In the genomic region with DNA sequence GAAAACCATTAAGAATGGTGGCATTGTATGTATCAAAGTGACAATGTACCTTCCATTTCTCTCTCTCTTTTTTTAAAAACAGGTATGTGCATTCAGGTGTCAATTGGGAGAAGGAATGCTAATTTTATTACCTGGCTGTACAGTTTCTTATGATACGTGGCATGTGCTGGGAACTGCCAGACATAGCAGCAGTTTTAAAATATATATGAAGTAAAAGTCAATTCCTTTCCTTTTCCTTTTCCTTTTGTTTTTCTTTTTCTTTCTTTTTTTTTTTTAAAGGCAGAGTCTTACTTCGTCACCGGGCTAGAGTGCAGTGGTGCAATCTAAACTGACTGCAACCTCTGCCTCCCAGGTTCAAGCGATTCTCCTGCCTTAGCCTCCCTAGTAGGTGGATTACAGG, we compare ENCODE assay signal across 14 cellular contexts. TPM values are rescaled to one million over a fixed set of nuclear protein-coding genes. Genes with fewer than 3 reads are reported as not detected.
A peak's percentile ranks its signal among the peaks of the same experiment; 100 is the strongest.
DNase-seq lines count a peak whose midpoint lies in the region; ATAC-seq and TF ChIP-seq lines count a peak whose summit lies in the region.
"Had no signal": no experiment of that assay in that cellular context is flagged by ENCODE, and none has a peak within 500 bp of the region (broad histone marks: within the 10 kb centered on the region; RNA-seq: fewer than 3 reads in every experiment).

No MANE protein-coding gene starts in this region.

- H3K23ac ChIP-seq in neuronal stem cell (ENCODE audit: low read depth, low read length, poor library complexity), result no peak overlapping the region

- no peak overlapping the region for H2AFZ ChIP-seq in neuronal stem cell (ENCODE audit: low read length)

- no peak overlapping the region for H3K4me3 Mint-ChIP-seq in activated naive CD8-positive, alpha-beta T cell treated with anti-CD3 and anti-CD28 coated beads for 36 hours
- H3K4me3 Mint-ChIP-seq in activated naive CD8-positive, alpha-beta T cell treated with anti-CD3 and anti-CD28 coated beads, Interleukin-2, amount 50 U/mL, for 24 hours, result no peak overlapping the region
- H3K4me3 Mint-ChIP-seq in brain, result peak overlapping the region in 3 of 5 experiments; percentile 11 to 84 (median 30)
- no peak overlapping the region for H3K4me3 Mint-ChIP-seq in mesothelial cell of epicardium

- H4K91ac ChIP-seq in neuronal stem cell (ENCODE audit: low read depth, low read length, poor library complexity), result no peak overlapping the region

- H3K9ac ChIP-seq in neuronal stem cell (ENCODE audit: low read depth, low read length, poor library complexity), result no peak overlapping the region

- no peak for ATAC-seq in activated naive CD8-positive, alpha-beta T cell treated with anti-CD3 and anti-CD28 coated beads, Interleukin-2, amount 50 U/mL, for 24 hours

- no CpG with 5 or more reads among the region's 4 CpGs for WGBS in neuronal stem cell (ENCODE audit: extremely low coverage in 2 of 2, insufficient read length in 2 of 2, insufficient replicate concordance in 1 of 2), 2 donors

- H2BK5ac ChIP-seq in neuronal stem cell (ENCODE audit: low read length), result no peak overlapping the region

- peak overlapping the region; percentile 8 for H3K27ac Mint-ChIP-seq in activated naive CD8-positive, alpha-beta T cell treated with anti-CD3 and anti-CD28 coated beads for 36 hours
- H3K27ac Mint-ChIP-seq in activated naive CD8-positive, alpha-beta T cell treated with anti-CD3 and anti-CD28 coated beads, Interleukin-2, amount 50 U/mL, for 24 hours, result no peak overlapping the region
- H3K27ac Mint-ChIP-seq in brain (peak overlapping the region; percentile 16 to 99 (median 78)), mesothelial cell of epicardium (peak overlapping the region; percentile 99)

- peaks cover 61% of the 10 kb centered on the region for H3K4me1 Mint-ChIP-seq in activated naive CD8-positive, alpha-beta T cell treated with anti-CD3 and anti-CD28 coated beads for 36 hours
- peaks cover 66% of the 10 kb centered on the region for H3K4me1 Mint-ChIP-seq in activated naive CD8-positive, alpha-beta T cell treated with anti-CD3 and anti-CD28 coated beads, Interleukin-2, amount 50 U/mL, for 24 hours
- H3K4me1 Mint-ChIP-seq in brain, result peaks cover 85% of the 10 kb centered on the region
- H3K4me1 Mint-ChIP-seq in mesothelial cell of epicardium, result peaks cover 29% of the 10 kb centered on the region

- no peak overlapping the region for H3K4ac ChIP-seq in neuronal stem cell (ENCODE audit: low read length)

- H3K4me2 ChIP-seq in neuronal stem cell (ENCODE audit: insufficient read depth, low read length, poor library complexity, severe bottlenecking), result no peak overlapping the region

- H3K18ac ChIP-seq in neuronal stem cell (ENCODE audit: low read length), result no peak overlapping the region

- H2BK12ac ChIP-seq in neuronal stem cell (ENCODE audit: low read length), result no peak overlapping the region

- H3K27me3 ChIP-seq in tibial artery (no peaks in the 10 kb centered on the region), neuronal stem cell (ENCODE audit: control insufficient read depth in 3 of 3, insufficient read depth in 3 of 3, low read depth in 1 of 3, low read length in 3 of 3) (no peaks in the 10 kb centered on the region)
- H3K27me3 ChIP-seq: cardiac muscle cell had no signal

- no peak overlapping the region for H2BK15ac ChIP-seq in neuronal stem cell (ENCODE audit: low read length)

- no peak for DNase-seq in activated naive CD8-positive, alpha-beta T cell treated with anti-CD3 and anti-CD28 coated beads for 36 hours
- no peak for DNase-seq in activated naive CD8-positive, alpha-beta T cell treated with anti-CD3 and anti-CD28 coated beads, Interleukin-2, amount 50 U/mL, for 24 hours
- DNase-seq in mesothelial cell of epicardium (ENCODE audit: low spot score in 2 of 2, unreplicated experiment in 2 of 2), result no peak
- no peak for DNase-seq in tibial artery
- DNase-seq in NCI-H2171 treated with DMSO at 0.1 percent for 48 hours (lab: John Stamatoyannopoulos, UW), result no peak
- DNase-seq in neuronal stem cell (ENCODE audit: low spot score), result no peak
- DNase-seq in OCI-M2 (lab: John Stamatoyannopoulos, UW; ENCODE audit: unreplicated experiment), result no peak
- DNase-seq: 8988T; activated CD4-positive, CD25-positive, alpha-beta regulatory T cell; activated naive CD4-positive, alpha-beta T cell treated with anti-CD3 and anti-CD28 coated beads, Interleukin-2, amount 50 U/mL, for 16 hours; GDM1; NCI-H1048 had no signal

- peaks cover 16% of the 10 kb centered on the region for H3K36me3 Mint-ChIP-seq in activated naive CD8-positive, alpha-beta T cell treated with anti-CD3 and anti-CD28 coated beads for 36 hours
- H3K36me3 Mint-ChIP-seq in activated naive CD8-positive, alpha-beta T cell treated with anti-CD3 and anti-CD28 coated beads, Interleukin-2, amount 50 U/mL, for 24 hours (ENCODE audit: low read depth), result peaks cover 30% of the 10 kb centered on the region
- H3K36me3 Mint-ChIP-seq in brain (peaks cover 37% of the 10 kb centered on the region), mesothelial cell of epicardium (no peaks in the 10 kb centered on the region)

- H2BK120ac ChIP-seq in neuronal stem cell (ENCODE audit: low read depth, low read length), result no peak overlapping the region

- H3K79me1 ChIP-seq in neuronal stem cell (ENCODE audit: low read depth, low read length), result peaks cover 5% of the 10 kb centered on the region

- H4K8ac ChIP-seq in neuronal stem cell (ENCODE audit: low read depth, low read length), result no peak overlapping the region

- H3K9me3 ChIP-seq in tibial artery (no peaks in the 10 kb centered on the region), neuronal stem cell (replicated peaks in 1 of 2; ENCODE audit: control insufficient read depth in 2 of 2, insufficient read depth in 1 of 2, low read depth in 1 of 2, low read length in 2 of 2) (no peaks in the 10 kb centered on the region)

- H3K4me1 ChIP-seq in tibial artery (peaks cover 0 to 93% (median 61%) of the 10 kb centered on the region in 4 donors), neuronal stem cell (ENCODE audit: control insufficient read depth in 2 of 2, insufficient read depth in 1 of 2, low read depth in 1 of 2, low read length in 2 of 2) (peaks cover 5 to 14% of the 10 kb centered on the region in 2 donors)

- intact Hi-C loops in tibial artery (cut with DNase I; ENCODE audit: low total_unique reads), result loop anchor here (2.0 kb wide), 1 partner anchor 36 kb away; no protein-coding TSS in a partner anchor

- H3K9me3 Mint-ChIP-seq in activated naive CD8-positive, alpha-beta T cell treated with anti-CD3 and anti-CD28 coated beads for 36 hours, result no peaks in the 10 kb centered on the region
- H3K9me3 Mint-ChIP-seq in activated naive CD8-positive, alpha-beta T cell treated with anti-CD3 and anti-CD28 coated beads, Interleukin-2, amount 50 U/mL, for 24 hours, result no peaks in the 10 kb centered on the region
- peaks cover 0 to 6% (median 0%) of the 10 kb centered on the region in 5 experiments for H3K9me3 Mint-ChIP-seq in brain
- no peaks in the 10 kb centered on the region for H3K9me3 Mint-ChIP-seq in mesothelial cell of epicardium

- no peaks in the 10 kb centered on the region for H3K36me3 ChIP-seq in tibial artery
- peaks cover 0 to 56% of the 10 kb centered on the region in 2 donors for H3K36me3 ChIP-seq in neuronal stem cell (replicated peaks in 1 of 2; ENCODE audit: control insufficient read depth in 2 of 2, insufficient read depth in 2 of 2, low read length in 2 of 2)
- H3K36me3 ChIP-seq: cardiac muscle cell had no signal

- H3K4me3 ChIP-seq in tibial artery (peak overlapping the region in 1 of 2 donors; percentile 45), neuronal stem cell (ENCODE audit: low read length in 2 of 2) (no peak overlapping the region)
- H3K4me3 ChIP-seq: cardiac muscle cell had no signal

- H2AK5ac ChIP-seq in neuronal stem cell (ENCODE audit: low read depth, low read length), result no peak overlapping the region

- peak overlapping the region; percentile 81 to 90 for H3K27ac ChIP-seq in tibial artery
- H3K27ac ChIP-seq in neuronal stem cell (replicated peaks; ENCODE audit: low read length), result no peak overlapping the region

- H3K14ac ChIP-seq in neuronal stem cell (ENCODE audit: low read length), result no peak overlapping the region

- H3K27me3 Mint-ChIP-seq in activated naive CD8-positive, alpha-beta T cell treated with anti-CD3 and anti-CD28 coated beads for 36 hours, result no peaks in the 10 kb centered on the region
- H3K27me3 Mint-ChIP-seq in activated naive CD8-positive, alpha-beta T cell treated with anti-CD3 and anti-CD28 coated beads, Interleukin-2, amount 50 U/mL, for 24 hours, result no peaks in the 10 kb centered on the region
- no peaks in the 10 kb centered on the region for H3K27me3 Mint-ChIP-seq in brain
- H3K27me3 Mint-ChIP-seq in mesothelial cell of epicardium (ENCODE audit: low read depth), result no peaks in the 10 kb centered on the region

- no peak for TF ChIP-seq CTCF in brain (conservative IDR thresholded peaks at IDR 0.05)
- no peak for TF ChIP-seq CTCF in mesothelial cell of epicardium (IDR thresholded peaks at IDR 0.05; ENCODE audit: unreplicated experiment)
- TF ChIP-seq CTCF in tibial artery (IDR thresholded peaks at IDR 0.05), result no peak

RNA-seq across cellular contexts. Expression of a gene that starts 37.0 kb away (rescaled TPM):
- total RNA-seq in activated naive CD8-positive, alpha-beta T cell treated with anti-CD3 and anti-CD28 coated beads for 36 hours, result 10 to 100 TPM; 49.3 to 51.9 TPM
- 35.1 TPM for polyA plus RNA-seq in brain (ENCODE audit: insufficient read depth, low read depth, low replicate concordance)
- total RNA-seq in mesothelial cell of epicardium, result 74.5 to 88.0 TPM (median 82.1 TPM) in 3 replicates
- 26.1 TPM for polyA plus RNA-seq in neuronal stem cell (2013, experiment 1 of 2)
- 25.9 TPM for polyA plus RNA-seq in neuronal stem cell (2013, experiment 2 of 2)

Comparison
In these comparisons a context has a peak if more than half of its experiments do, and no peak if none do; other contexts are left out.
1. H3K4me3 Mint-ChIP-seq: peak in brain (3 of 5); none in activated naive CD8-positive, alpha-beta T cell treated with anti-CD3 and anti-CD28 coated beads for 36 hours (single experiment), activated naive CD8-positive, alpha-beta T cell treated with anti-CD3 and anti-CD28 coated beads, Interleukin-2, amount 50 U/mL, for 24 hours (single experiment) and mesothelial cell of epicardium (single experiment).